Comparison of ENCODE assay signal across 7 cellular contexts in genomic region chr12:95102916-95103671, GRCh38. TPM values are rescaled to one million over a fixed set of nuclear protein-coding genes. Genes with fewer than 3 reads are reported as not detected.
DNase-seq lines count a peak whose midpoint lies in the region; ATAC-seq and TF ChIP-seq lines count a peak whose summit lies in the region.

No MANE protein-coding gene starts in this region.

- no peak for TF ChIP-seq CTCF in GM13977 (IDR thresholded peaks at IDR 0.05; ENCODE audit: extremely low read depth, insufficient read depth, missing control alignments)

- peak; percentile 95 for ATAC-seq in GM21737 (IDR thresholded peaks at IDR 0.05; ENCODE audit: unreplicated experiment)
- peak; percentile 99 for ATAC-seq in esophagus mucosa

- in situ Hi-C loops in GM13977 (cut with MboI; ENCODE audit: low pct_unique_long_range_greater_than_20kb, low sequenced_read_pairs, unreplicated experiment): loop anchor here (25.0 kb wide), 1 partner anchor 409 kb away; no protein-coding TSS in a partner anchor

- peak; percentile 73 for DNase-seq in GM13977 (ENCODE audit: low spot score)
- DNase-seq in Kasumi-1 (lab: John Stamatoyannopoulos, UW): peak; percentile 13 to 27
- DNase-seq in SIG-M5 (lab: John Stamatoyannopoulos, UW): peak; percentile 83
- DNase-seq in stimulated activated CD8-positive, alpha-beta memory T cell treated with anti-CD3 and anti-CD28 coated beads, Interleukin-4, amount 100 ng/mL, for 48 hours: peak; percentile 27
- no peak for DNase-seq in germinal center (ENCODE audit: low spot score)

RNA-seq across cellular contexts. Expression of gene NR2C1, which starts 29.7 kb away (rescaled TPM):
- total RNA-seq in esophagus mucosa: 13.0 TPM
